In genomic region chr3:156455839-156456238, GRCh38 we compare ENCODE assay signal across 1 cellular context.
TF ChIP-seq lines count a peak whose summit lies in the region.

No MANE protein-coding gene starts in this region.

TF ChIP-seq in K562, 482 proteins besides CTCF, POLR2A, EP300 and RAD21 (continued from another document and continues in another):
- TF ChIP-seq MITF (IDR thresholded peaks at IDR 0.05), result no peak
- no peak for TF ChIP-seq NFXL1 (CRISPR knock-in tag; IDR thresholded peaks at IDR 0.05)
- TF ChIP-seq ZBTB34 (CRISPR knock-in tag; IDR thresholded peaks at IDR 0.05), result peak; percentile 80
- TF ChIP-seq RBM25 (IDR thresholded peaks at IDR 0.05; ENCODE audit: low read depth, low read length, severe bottlenecking), result peak; percentile 40
- TF ChIP-seq MAZ (CRISPR knock-in tag; conservative IDR thresholded peaks at IDR 0.05 in 1 of 2, IDR thresholded peaks at IDR 0.05 in 1 of 2), result peak in 1 of 2 experiments; percentile 31; a peak in 2 of 4 replicates
- TF ChIP-seq BACH1 (tag; IDR thresholded peaks at IDR 0.05), result no peak
- TF ChIP-seq NR2C1 (IDR thresholded peaks at IDR 0.05), result no peak
- peak; percentile 89 for TF ChIP-seq NR2C1 (tag; IDR thresholded peaks at IDR 0.05)
- TF ChIP-seq SOX6 (IDR thresholded peaks at IDR 0.05), result no peak
- TF ChIP-seq PTTG1 (tag; IDR thresholded peaks at IDR 0.05; ENCODE audit: low read depth), result peak; percentile 66
- no peak for TF ChIP-seq SIN3B (IDR thresholded peaks at IDR 0.05; ENCODE audit: low read depth)
- no peak for TF ChIP-seq ZNF324 (CRISPR knock-in tag; IDR thresholded peaks at IDR 0.05)
- TF ChIP-seq ATF3 (IDR thresholded peaks at IDR 0.05), result no peak
- no peak for TF ChIP-seq ATF3 (CRISPR knock-in tag; conservative IDR thresholded peaks at IDR 0.05)
- no peak for TF ChIP-seq BCOR (IDR thresholded peaks at IDR 0.05)
- TF ChIP-seq RBM15 (IDR thresholded peaks at IDR 0.05; ENCODE audit: insufficient read depth, low read length), result no peak
- no peak for TF ChIP-seq PRMT5 (CRISPR knock-in tag; IDR thresholded peaks at IDR 0.05)
- TF ChIP-seq ZNF511 (CRISPR knock-in tag; IDR thresholded peaks at IDR 0.05), result no peak
- TF ChIP-seq KDM1A (IDR thresholded peaks at IDR 0.05), result no peak
- TF ChIP-seq ZNF134 (CRISPR knock-in tag; conservative IDR thresholded peaks at IDR 0.05), result no peak
- peak; percentile 76 for TF ChIP-seq ZNF644 (tag; IDR thresholded peaks at IDR 0.05; ENCODE audit: low read depth)
- TF ChIP-seq ID3 (CRISPR knock-in tag; IDR thresholded peaks at IDR 0.05), result peak; percentile 76; the same call in 1 of the 2 replicates
- no peak for TF ChIP-seq ID3 (tag; IDR thresholded peaks at IDR 0.05)
- TF ChIP-seq HINFP (tag; conservative IDR thresholded peaks at IDR 0.05; ENCODE audit: low read depth), result peak; percentile 88
- TF ChIP-seq MIER1 (IDR thresholded peaks at IDR 0.05; ENCODE audit: low read depth), result no peak
- no peak for TF ChIP-seq MGA (IDR thresholded peaks at IDR 0.05)
- TF ChIP-seq ZBTB9 (CRISPR knock-in tag; IDR thresholded peaks at IDR 0.05), result 0 out of 2 replicates have a peak, but pooled peaks have one; percentile 49
- TF ChIP-seq IFI16 (CRISPR knock-in tag; IDR thresholded peaks at IDR 0.05), result peak; percentile 34; the same call in 1 of the 2 replicates
- no peak for TF ChIP-seq RFX7 (CRISPR knock-in tag; IDR thresholded peaks at IDR 0.05)
- TF ChIP-seq E2F4 (CRISPR knock-in tag; IDR thresholded peaks at IDR 0.05; ENCODE audit: low read depth), result no peak
- no peak for TF ChIP-seq HOMEZ (CRISPR knock-in tag; IDR thresholded peaks at IDR 0.05)
- TF ChIP-seq HDAC1 (IDR thresholded peaks at IDR 0.05), result no peak
- no peak for TF ChIP-seq ZNF695 (CRISPR knock-in tag; IDR thresholded peaks at IDR 0.05)
- TF ChIP-seq SMARCC2 (IDR thresholded peaks at IDR 0.05; ENCODE audit: low read depth), result no peak
- no peak for TF ChIP-seq NR3C1 (CRISPR knock-in tag; IDR thresholded peaks at IDR 0.05)
- TF ChIP-seq SRF (CRISPR knock-in tag; IDR thresholded peaks at IDR 0.05), result no peak
- TF ChIP-seq IRF1 (CRISPR knock-in tag; IDR thresholded peaks at IDR 0.05; ENCODE audit: borderline replicate concordance), result no peak
- peak; percentile 87 for TF ChIP-seq MEF2D (tag; conservative IDR thresholded peaks at IDR 0.05; ENCODE audit: low read depth)
- TF ChIP-seq TEAD4 (IDR thresholded peaks at IDR 0.05; ENCODE audit: low read length), result peak; percentile 11; the same call in 1 of the 2 replicates
- no peak for TF ChIP-seq TEAD4 (CRISPR knock-in tag; IDR thresholded peaks at IDR 0.05; ENCODE audit: borderline replicate concordance)
- no peak for TF ChIP-seq ZFP30 (CRISPR knock-in tag; IDR thresholded peaks at IDR 0.05; ENCODE audit: borderline replicate concordance)
